Comparison of ENCODE assay signal across 11 cellular contexts in the genomic region with DNA sequence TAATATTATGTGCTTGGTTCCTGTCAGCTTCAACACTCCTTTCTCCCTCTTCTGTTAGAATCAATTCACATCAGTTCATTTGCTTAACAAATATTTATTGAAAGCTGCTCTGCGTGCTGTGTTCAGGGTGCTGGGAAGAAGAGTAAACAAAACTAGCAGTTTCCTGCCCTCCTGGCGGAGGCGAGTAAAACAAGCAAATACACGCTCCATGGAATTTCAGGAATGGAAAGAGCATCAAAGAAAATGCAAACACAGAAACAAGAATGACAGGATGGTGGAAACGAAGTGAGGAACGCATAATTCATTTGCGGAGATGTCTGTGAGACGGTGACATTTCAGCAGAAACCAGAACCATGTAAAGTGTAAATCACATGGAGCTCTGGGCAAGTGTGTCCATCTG. TPM values are rescaled to one million over a fixed set of nuclear protein-coding genes. Genes with fewer than 3 reads are reported as not detected.
DNase-seq lines count a peak whose midpoint lies in the region; ATAC-seq, FAIRE-seq and TF ChIP-seq lines count a peak whose summit lies in the region.
"Had no signal": no experiment of that assay in that cellular context is flagged by ENCODE, and none has a peak within 500 bp of the region (broad histone marks: within the 10 kb centered on the region; RNA-seq: fewer than 3 reads in every experiment).

No MANE protein-coding gene starts in this region.

- in situ Hi-C loops in GM23248 (cut with MboI), result loop anchor here (25.0 kb wide), 1 partner anchor 458 kb away; no protein-coding TSS in a partner anchor

- BruUV-seq in PC-3 (replicated peaks; lab: Mats Ljungman, UMichigan), result no TSS peak

- H4K20me1 ChIP-seq in PC-3 (ENCODE audit: low read length) (no peaks in the 10 kb centered on the region), GM23248 (ENCODE audit: insufficient read depth) (no peaks in the 10 kb centered on the region)

- no peaks in the 10 kb centered on the region for H3K9me3 ChIP-seq in HUES48 (ENCODE audit: control insufficient read depth, insufficient read depth, low read length)
- H3K9me3 ChIP-seq in PC-3 (ENCODE audit: low read length), result no peaks in the 10 kb centered on the region
- H3K9me3 ChIP-seq in pancreas, result no peaks in the 10 kb centered on the region
- H3K9me3 ChIP-seq in GM23248 (ENCODE audit: low read depth), result no peaks in the 10 kb centered on the region
- H3K9me3 ChIP-seq: psoas muscle had no signal

- H2AFZ ChIP-seq in PC-3 (ENCODE audit: low read length) (0 out of 2 replicates have a peak overlapping the region, but pooled peaks have one; percentile 5), GM23248 (no peak overlapping the region)

- H3K4me1 ChIP-seq in HUES48 (ENCODE audit: control insufficient read depth, insufficient read depth, low read length) (peaks cover 39% of the 10 kb centered on the region), PC-3 (ENCODE audit: insufficient read depth, low read length) (peaks cover 64% of the 10 kb centered on the region), foreskin keratinocyte (peaks cover 9% of the 10 kb centered on the region), pancreas (peaks cover 0 to 7% (median 5%) of the 10 kb centered on the region in 3 donors), GM23248 (ENCODE audit: insufficient read depth) (peaks cover 8% of the 10 kb centered on the region)
- H3K4me1 ChIP-seq: psoas muscle had no signal

- 20 to 23% methylated on average over 8 of the region's 8 CpGs for WGBS in pancreas, 2 donors
- 80 to 85% methylated on average over 8 of the region's 8 CpGs for WGBS in GM23248 (ENCODE audit: low coverage in 1 of 2, low lambda C conversion rate in 2 of 2, missing lambda C conversion rate in 2 of 2), 2 experiments

- CTCF ChIA-PET in PC-3 (lab: Charles Lee), result interaction anchor here (0.6 kb wide), 1 partner anchor 314 kb away, joined by 3 read pairs; no protein-coding TSS in a partner anchor

- no peak for FAIRE-seq in pancreas (lab: Jason Lieb, UNC)
- FAIRE-seq: G401.6 had no signal

- H3K27me3 ChIP-seq in HUES48 (ENCODE audit: control insufficient read depth, insufficient read depth, low read length) (peaks cover 3% of the 10 kb centered on the region), PC-3 (ENCODE audit: low read length) (no peaks in the 10 kb centered on the region), foreskin keratinocyte (no peaks in the 10 kb centered on the region), pancreas (no peaks in the 10 kb centered on the region), GM23248 (replicated peaks; ENCODE audit: insufficient read depth) (peaks cover 5% of the 10 kb centered on the region)

- intact Hi-C loops in PC-3 (cut with micrococcal nuclease), result loop anchor here (1.0 to 5.0 kb wide), 8 partner anchors 8 to 843 kb away; a partner anchor contains a TSS
- intact Hi-C loops in pancreas (cut with DNase I), result loop anchor here in 1 of 3 donors (10.0 kb wide), 1 partner anchor 326 kb away; no protein-coding TSS in a partner anchor

- H3K79me2 ChIP-seq in PC-3 (ENCODE audit: low read length) (peaks cover 17% of the 10 kb centered on the region), GM23248 (ENCODE audit: insufficient read depth) (no peaks in the 10 kb centered on the region)

- ATAC-seq in PC-3 (peak; percentile 75), foreskin keratinocyte (peak; percentile 88), pancreas (peak in 3 of 4 donors; percentile 63 to 80 (median 68)), HG03521 (IDR thresholded peaks at IDR 0.05; ENCODE audit: unreplicated experiment) (no peak)
- ATAC-seq: psoas muscle had no signal

- POLR2A ChIA-PET in PC-3 (lab: Charles Lee; ENCODE audit: unreplicated experiment), result interaction anchor here (0.5 to 0.6 kb wide), 2 partner anchors 50 to 146 kb away, joined by 3 to 5 read pairs; a partner anchor contains a TSS

- peak overlapping the region; percentile 71 for H3K4me2 ChIP-seq in PC-3 (ENCODE audit: low read length)
- no peak overlapping the region for H3K4me2 ChIP-seq in GM23248 (ENCODE audit: unreplicated experiment)

- H3K36me3 ChIP-seq in HUES48 (ENCODE audit: control insufficient read depth, insufficient read depth, low read length) (no peaks in the 10 kb centered on the region), PC-3 (ENCODE audit: low read depth, low read length) (no peaks in the 10 kb centered on the region), pancreas (no peaks in the 10 kb centered on the region), GM23248 (ENCODE audit: low read depth) (no peaks in the 10 kb centered on the region)

- H3K4me3 ChIP-seq in HUES48 (ENCODE audit: low read depth, low read length) (peak overlapping the region; percentile 51), PC-3 (ENCODE audit: low read length) (peak overlapping the region; percentile 46), pancreas (no peak overlapping the region), GM23248 (no peak overlapping the region)
- H3K4me3 ChIP-seq: psoas muscle had no signal

- H3K9me2 ChIP-seq in PC-3 (replicated peaks; ENCODE audit: low read length), result no peaks in the 10 kb centered on the region
- no peaks in the 10 kb centered on the region for H3K9me2 ChIP-seq in GM23248 (ENCODE audit: insufficient read depth)

- peak; percentile 96 for DNase-seq in PC-3
- DNase-seq in foreskin keratinocyte, result peak; percentile 61 to 78
- DNase-seq in pancreas, result peak in 1 of 6 donors; percentile 20
- DNase-seq in SKM-1 treated with dmso at 0.1 percent for 144 hours (lab: John Stamatoyannopoulos, UW; ENCODE audit: unreplicated experiment), result no peak
- DNase-seq in HCEC 1CT, result no peak
- DNase-seq in GM23248, result no peak
- DNase-seq: NCI-H187 treated with DMSO at 0.1 percent for 48 hours, psoas muscle had no signal

- H3K27ac ChIP-seq in HUES48 (ENCODE audit: low read depth, low read length), result peak overlapping the region; percentile 85
- peak overlapping the region; percentile 96 for H3K27ac ChIP-seq in PC-3 (ENCODE audit: low read length)
- no peak overlapping the region for H3K27ac ChIP-seq in foreskin keratinocyte
- no peak overlapping the region for H3K27ac ChIP-seq in pancreas
- H3K27ac ChIP-seq in GM23248, result no peak overlapping the region
- H3K27ac ChIP-seq: psoas muscle had no signal

- TF ChIP-seq CTCF in PC-3 (conservative IDR thresholded peaks at IDR 0.05; ENCODE audit: low read depth, low read length) (peak; percentile 46), foreskin keratinocyte (conservative IDR thresholded peaks at IDR 0.05) (peak; percentile 24), pancreas (IDR thresholded peaks at IDR 0.05) (peak in 1 of 4 donors; percentile 10)

- H3F3A ChIP-seq in PC-3 (ENCODE audit: low read length, unreplicated experiment) (peaks cover 5% of the 10 kb centered on the region), GM23248 (ENCODE audit: insufficient read depth) (peaks cover 7% of the 10 kb centered on the region)

- H3K9ac ChIP-seq in HUES48 (ENCODE audit: low read depth, low read length), result no peak overlapping the region
- H3K9ac ChIP-seq in PC-3 (ENCODE audit: low read length), result peak overlapping the region; percentile 90
- no peak overlapping the region for H3K9ac ChIP-seq in GM23248

RNA-seq across cellular contexts. Expression of a gene that starts 49.4 kb away (rescaled TPM):
- total RNA-seq in PC-3 (2014; rRNA removed) (78.0 and 144 TPM in 2 replicates), foreskin keratinocyte (0.03 TPM in 1 of 2 replicates, not detected in the other), pancreas (1 to 10 TPM in 3 of 6 donors, under 1 TPM in 3; 0.23 to 6.6 (median 1.2) TPM)
- polyA plus RNA-seq in foreskin keratinocyte (0.02 TPM in 1 of 2 replicates, not detected in the other), pancreas (1 to 10 TPM; 1.2 to 8.0 TPM), GM23248 (2016; fragmentation: Nextera tagmentation; extraction: Ambion mirVana) (not detected in 2 replicates)
- total RNA-seq in GM23248 (2014; rRNA removed; shearing (Covaris generic)), result not detected in 2 replicates

Comparison
In these comparisons a context has a peak if more than half of its experiments do, and no peak if none do; other contexts are left out.
1. H3K27ac ChIP-seq: peak in HUES48 (single experiment) and PC-3 (single experiment); none in foreskin keratinocyte (single experiment), pancreas (0 of 4) and GM23248 (single experiment).
2. H3K4me3 ChIP-seq: peak in HUES48 (single experiment) and PC-3 (single experiment); none in pancreas (0 of 4) and GM23248 (single experiment).
3. DNase-seq: peak in PC-3 (single experiment) and foreskin keratinocyte (2 of 2); none in SKM-1 treated with dmso at 0.1 percent for 144 hours (single experiment), HCEC 1CT (single experiment) and GM23248 (single experiment).
4. RNA of a gene that starts 49.4 kb away (total RNA-seq): 78.0 to 144 TPM in PC-3; 0.23 to 6.6 TPM in pancreas, 0.03 TPM in foreskin keratinocyte and not detected in GM23248; every median in the first group is over 10 times any median in the second.